1 cellular context compared by ENCODE assay signal in the genomic region with DNA sequence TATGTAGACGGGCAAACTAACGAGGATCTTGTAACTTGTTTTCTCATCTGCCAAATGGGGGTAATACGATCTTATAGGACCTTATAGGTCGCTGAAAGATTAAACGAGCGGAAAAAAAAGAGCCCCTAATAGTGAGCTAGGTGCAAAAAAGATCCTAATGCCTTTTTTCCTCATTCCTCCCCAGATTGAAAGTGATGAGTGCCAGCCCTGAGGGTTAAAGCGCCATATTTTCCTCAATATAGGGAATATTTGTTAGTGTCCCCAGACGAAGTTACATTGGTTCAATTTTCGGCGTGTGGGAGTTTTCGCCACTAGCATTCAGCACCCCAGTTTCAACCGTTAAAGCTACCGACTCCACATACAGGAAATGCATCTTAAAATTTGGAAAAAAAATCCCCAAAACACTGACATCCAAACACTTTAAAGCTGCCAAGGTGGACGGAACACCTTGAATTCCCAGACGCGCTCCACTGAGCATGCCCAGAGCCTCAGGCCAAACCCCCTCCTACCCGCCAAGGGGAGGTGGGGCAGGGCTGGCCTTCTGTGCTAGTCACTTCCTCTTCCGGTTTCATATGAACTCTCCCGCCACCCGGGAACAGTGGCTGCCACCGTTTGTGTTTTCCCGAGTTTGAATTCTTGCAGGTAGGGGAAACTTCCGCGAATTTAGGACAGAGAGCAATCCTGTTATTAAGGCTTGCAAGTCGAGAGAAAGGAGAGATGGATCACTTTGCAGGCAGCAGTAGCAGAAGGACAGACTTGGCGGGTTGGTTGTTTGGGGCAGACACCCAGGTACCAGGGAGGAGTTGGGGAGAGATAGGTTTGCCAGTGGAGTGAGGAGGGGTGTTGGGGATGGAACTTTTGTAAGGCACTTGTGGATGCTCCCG.
TF ChIP-seq lines count a peak whose summit lies in the region.

A gene with protein sequence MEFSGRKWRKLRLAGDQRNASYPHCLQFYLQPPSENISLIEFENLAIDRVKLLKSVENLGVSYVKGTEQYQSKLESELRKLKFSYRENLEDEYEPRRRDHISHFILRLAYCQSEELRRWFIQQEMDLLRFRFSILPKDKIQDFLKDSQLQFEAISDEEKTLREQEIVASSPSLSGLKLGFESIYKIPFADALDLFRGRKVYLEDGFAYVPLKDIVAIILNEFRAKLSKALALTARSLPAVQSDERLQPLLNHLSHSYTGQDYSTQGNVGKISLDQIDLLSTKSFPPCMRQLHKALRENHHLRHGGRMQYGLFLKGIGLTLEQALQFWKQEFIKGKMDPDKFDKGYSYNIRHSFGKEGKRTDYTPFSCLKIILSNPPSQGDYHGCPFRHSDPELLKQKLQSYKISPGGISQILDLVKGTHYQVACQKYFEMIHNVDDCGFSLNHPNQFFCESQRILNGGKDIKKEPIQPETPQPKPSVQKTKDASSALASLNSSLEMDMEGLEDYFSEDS (plus strand): TSS at position 571 of the 884 bp plus-strand sequence. CDS start 816 bp downstream, outside the sequence.

TF ChIP-seq in K562, 482 proteins besides CTCF, POLR2A, EP300 and RAD21 (continued from another document and continues in another):
- TF ChIP-seq ZNF143 (CRISPR knock-in tag; IDR thresholded peaks at IDR 0.05), result no peak
- no peak for TF ChIP-seq SRSF7 (optimal IDR thresholded peaks at IDR 0.05; ENCODE audit: low read depth, low read length)
- TF ChIP-seq ZFX (CRISPR knock-in tag; IDR thresholded peaks at IDR 0.05), result peak; percentile 30; the same call in 1 of the 2 replicates
- no peak for TF ChIP-seq FOS (IDR thresholded peaks at IDR 0.05; ENCODE audit: extremely low read depth, insufficient read length)
- TF ChIP-seq BCL6 (CRISPR knock-in tag; IDR thresholded peaks at IDR 0.05), result no peak
- no peak for TF ChIP-seq ZNF766 (CRISPR knock-in tag; conservative IDR thresholded peaks at IDR 0.05)
- TF ChIP-seq XRCC4 (IDR thresholded peaks at IDR 0.05; ENCODE audit: extremely low read depth, insufficient read depth, insufficient read length), result no peak
- peak; percentile 85; the same call in 1 of the 2 replicates for TF ChIP-seq RB1 (IDR thresholded peaks at IDR 0.05; ENCODE audit: low read depth)
- TF ChIP-seq, protein P1, sequence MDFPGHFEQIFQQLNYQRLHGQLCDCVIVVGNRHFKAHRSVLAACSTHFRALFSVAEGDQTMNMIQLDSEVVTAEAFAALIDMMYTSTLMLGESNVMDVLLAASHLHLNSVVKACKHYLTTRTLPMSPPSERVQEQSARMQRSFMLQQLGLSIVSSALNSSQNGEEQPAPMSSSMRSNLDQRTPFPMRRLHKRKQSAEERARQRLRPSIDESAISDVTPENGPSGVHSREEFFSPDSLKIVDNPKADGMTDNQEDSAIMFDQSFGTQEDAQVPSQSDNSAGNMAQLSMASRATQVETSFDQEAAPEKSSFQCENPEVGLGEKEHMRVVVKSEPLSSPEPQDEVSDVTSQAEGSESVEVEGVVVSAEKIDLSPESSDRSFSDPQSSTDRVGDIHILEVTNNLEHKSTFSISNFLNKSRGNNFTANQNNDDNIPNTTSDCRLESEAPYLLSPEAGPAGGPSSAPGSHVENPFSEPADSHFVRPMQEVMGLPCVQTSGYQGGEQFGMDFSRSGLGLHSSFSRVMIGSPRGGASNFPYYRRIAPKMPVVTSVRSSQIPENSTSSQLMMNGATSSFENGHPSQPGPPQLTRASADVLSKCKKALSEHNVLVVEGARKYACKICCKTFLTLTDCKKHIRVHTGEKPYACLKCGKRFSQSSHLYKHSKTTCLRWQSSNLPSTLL (IDR thresholded peaks at IDR 0.05), result no peak
- TF ChIP-seq FOXP1 (CRISPR knock-in tag; IDR thresholded peaks at IDR 0.05), result no peak
- no peak for TF ChIP-seq RFX1 (IDR thresholded peaks at IDR 0.05)
- TF ChIP-seq HOXB6 (CRISPR knock-in tag; IDR thresholded peaks at IDR 0.05; ENCODE audit: borderline replicate concordance), result no peak
- TF ChIP-seq CREM (IDR thresholded peaks at IDR 0.05; ENCODE audit: low read depth), result peak; percentile 54; the same call in 1 of the 2 replicates
- TF ChIP-seq HMG20A (CRISPR knock-in tag; conservative IDR thresholded peaks at IDR 0.05), result no peak
- TF ChIP-seq ZNF23 (CRISPR knock-in tag; IDR thresholded peaks at IDR 0.05), result no peak
- TF ChIP-seq E2F8 (IDR thresholded peaks at IDR 0.05; ENCODE audit: low read depth, partially characterized antibody), result peak; percentile 99
- no peak for TF ChIP-seq CBFA2T2 (conservative IDR thresholded peaks at IDR 0.05)
- TF ChIP-seq, protein P2, sequence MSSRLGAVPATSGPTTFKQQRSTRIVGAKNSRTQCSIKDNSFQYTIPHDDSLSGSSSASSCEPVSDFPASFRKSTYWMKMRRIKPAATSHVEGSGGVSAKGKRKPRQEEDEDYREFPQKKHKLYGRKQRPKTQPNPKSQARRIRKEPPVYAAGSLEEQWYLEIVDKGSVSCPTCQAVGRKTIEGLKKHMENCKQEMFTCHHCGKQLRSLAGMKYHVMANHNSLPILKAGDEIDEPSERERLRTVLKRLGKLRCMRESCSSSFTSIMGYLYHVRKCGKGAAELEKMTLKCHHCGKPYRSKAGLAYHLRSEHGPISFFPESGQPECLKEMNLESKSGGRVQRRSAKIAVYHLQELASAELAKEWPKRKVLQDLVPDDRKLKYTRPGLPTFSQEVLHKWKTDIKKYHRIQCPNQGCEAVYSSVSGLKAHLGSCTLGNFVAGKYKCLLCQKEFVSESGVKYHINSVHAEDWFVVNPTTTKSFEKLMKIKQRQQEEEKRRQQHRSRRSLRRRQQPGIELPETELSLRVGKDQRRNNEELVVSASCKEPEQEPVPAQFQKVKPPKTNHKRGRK (tag; IDR thresholded peaks at IDR 0.05), result 0 out of 2 replicates have a peak, but pooled peaks have one; percentile 13
- no peak for TF ChIP-seq ATF1 (CRISPR knock-in tag; IDR thresholded peaks at IDR 0.05)
- TF ChIP-seq ATF1 (tag; IDR thresholded peaks at IDR 0.05), result peak; percentile 74
- TF ChIP-seq, protein P3, sequence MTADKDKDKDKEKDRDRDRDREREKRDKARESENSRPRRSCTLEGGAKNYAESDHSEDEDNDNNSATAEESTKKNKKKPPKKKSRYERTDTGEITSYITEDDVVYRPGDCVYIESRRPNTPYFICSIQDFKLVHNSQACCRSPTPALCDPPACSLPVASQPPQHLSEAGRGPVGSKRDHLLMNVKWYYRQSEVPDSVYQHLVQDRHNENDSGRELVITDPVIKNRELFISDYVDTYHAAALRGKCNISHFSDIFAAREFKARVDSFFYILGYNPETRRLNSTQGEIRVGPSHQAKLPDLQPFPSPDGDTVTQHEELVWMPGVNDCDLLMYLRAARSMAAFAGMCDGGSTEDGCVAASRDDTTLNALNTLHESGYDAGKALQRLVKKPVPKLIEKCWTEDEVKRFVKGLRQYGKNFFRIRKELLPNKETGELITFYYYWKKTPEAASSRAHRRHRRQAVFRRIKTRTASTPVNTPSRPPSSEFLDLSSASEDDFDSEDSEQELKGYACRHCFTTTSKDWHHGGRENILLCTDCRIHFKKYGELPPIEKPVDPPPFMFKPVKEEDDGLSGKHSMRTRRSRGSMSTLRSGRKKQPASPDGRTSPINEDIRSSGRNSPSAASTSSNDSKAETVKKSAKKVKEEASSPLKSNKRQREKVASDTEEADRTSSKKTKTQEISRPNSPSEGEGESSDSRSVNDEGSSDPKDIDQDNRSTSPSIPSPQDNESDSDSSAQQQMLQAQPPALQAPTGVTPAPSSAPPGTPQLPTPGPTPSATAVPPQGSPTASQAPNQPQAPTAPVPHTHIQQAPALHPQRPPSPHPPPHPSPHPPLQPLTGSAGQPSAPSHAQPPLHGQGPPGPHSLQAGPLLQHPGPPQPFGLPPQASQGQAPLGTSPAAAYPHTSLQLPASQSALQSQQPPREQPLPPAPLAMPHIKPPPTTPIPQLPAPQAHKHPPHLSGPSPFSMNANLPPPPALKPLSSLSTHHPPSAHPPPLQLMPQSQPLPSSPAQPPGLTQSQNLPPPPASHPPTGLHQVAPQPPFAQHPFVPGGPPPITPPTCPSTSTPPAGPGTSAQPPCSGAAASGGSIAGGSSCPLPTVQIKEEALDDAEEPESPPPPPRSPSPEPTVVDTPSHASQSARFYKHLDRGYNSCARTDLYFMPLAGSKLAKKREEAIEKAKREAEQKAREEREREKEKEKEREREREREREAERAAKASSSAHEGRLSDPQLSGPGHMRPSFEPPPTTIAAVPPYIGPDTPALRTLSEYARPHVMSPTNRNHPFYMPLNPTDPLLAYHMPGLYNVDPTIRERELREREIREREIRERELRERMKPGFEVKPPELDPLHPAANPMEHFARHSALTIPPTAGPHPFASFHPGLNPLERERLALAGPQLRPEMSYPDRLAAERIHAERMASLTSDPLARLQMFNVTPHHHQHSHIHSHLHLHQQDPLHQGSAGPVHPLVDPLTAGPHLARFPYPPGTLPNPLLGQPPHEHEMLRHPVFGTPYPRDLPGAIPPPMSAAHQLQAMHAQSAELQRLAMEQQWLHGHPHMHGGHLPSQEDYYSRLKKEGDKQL (CRISPR knock-in tag; IDR thresholded peaks at IDR 0.05; ENCODE audit: borderline replicate concordance), result no peak
- TF ChIP-seq HMG20B (CRISPR knock-in tag; IDR thresholded peaks at IDR 0.05), result no peak
- TF ChIP-seq MCM7 (IDR thresholded peaks at IDR 0.05), result 0 out of 4 replicates have a peak, but pooled peaks of 1 of the 2 experiments have one; percentile 56
- TF ChIP-seq POLR3G (IDR thresholded peaks at IDR 0.05; ENCODE audit: extremely low read depth, insufficient read length, insufficient replicate concordance), result no peak
- TF ChIP-seq EZH2 (IDR thresholded peaks at IDR 0.05; ENCODE audit: borderline replicate concordance, low read depth, low read length), result no peak
- no peak for TF ChIP-seq MIER1 (IDR thresholded peaks at IDR 0.05; ENCODE audit: low read depth)
- TF ChIP-seq MLLT1 (IDR thresholded peaks at IDR 0.05), result peak; percentile 23 to 40; a peak in 1 of 4 replicates
- TF ChIP-seq, protein P4, sequence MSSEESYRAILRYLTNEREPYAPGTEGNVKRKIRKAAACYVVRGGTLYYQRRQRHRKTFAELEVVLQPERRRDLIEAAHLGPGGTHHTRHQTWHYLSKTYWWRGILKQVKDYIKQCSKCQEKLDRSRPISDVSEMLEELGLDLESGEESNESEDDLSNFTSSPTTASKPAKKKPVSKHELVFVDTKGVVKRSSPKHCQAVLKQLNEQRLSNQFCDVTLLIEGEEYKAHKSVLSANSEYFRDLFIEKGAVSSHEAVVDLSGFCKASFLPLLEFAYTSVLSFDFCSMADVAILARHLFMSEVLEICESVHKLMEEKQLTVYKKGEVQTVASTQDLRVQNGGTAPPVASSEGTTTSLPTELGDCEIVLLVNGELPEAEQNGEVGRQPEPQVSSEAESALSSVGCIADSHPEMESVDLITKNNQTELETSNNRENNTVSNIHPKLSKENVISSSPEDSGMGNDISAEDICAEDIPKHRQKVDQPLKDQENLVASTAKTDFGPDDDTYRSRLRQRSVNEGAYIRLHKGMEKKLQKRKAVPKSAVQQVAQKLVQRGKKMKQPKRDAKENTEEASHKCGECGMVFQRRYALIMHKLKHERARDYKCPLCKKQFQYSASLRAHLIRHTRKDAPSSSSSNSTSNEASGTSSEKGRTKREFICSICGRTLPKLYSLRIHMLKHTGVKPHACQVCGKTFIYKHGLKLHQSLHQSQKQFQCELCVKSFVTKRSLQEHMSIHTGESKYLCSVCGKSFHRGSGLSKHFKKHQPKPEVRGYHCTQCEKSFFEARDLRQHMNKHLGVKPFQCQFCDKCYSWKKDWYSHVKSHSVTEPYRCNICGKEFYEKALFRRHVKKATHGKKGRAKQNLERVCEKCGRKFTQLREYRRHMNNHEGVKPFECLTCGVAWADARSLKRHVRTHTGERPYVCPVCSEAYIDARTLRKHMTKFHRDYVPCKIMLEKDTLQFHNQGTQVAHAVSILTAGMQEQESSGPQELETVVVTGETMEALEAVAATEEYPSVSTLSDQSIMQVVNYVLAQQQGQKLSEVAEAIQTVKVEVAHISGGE (CRISPR knock-in tag; IDR thresholded peaks at IDR 0.05), result peak in 1 of 3 experiments; percentile 82; a peak in 1 of 6 replicates
